In genomic region chr5:40410939-40411635, GRCh38 we compare ENCODE assay signal across 9 cellular contexts.
DNase-seq lines count a peak whose midpoint lies in the region; ATAC-seq, FAIRE-seq and TF ChIP-seq lines count a peak whose summit lies in the region.
"Had no signal": no experiment of that assay in that cellular context is flagged by ENCODE, and none has a peak within 500 bp of the region (broad histone marks: within the 10 kb centered on the region; RNA-seq: fewer than 3 reads in every experiment).

No MANE protein-coding gene starts in this region.

- ATAC-seq in GM21576 (IDR thresholded peaks at IDR 0.05; ENCODE audit: unreplicated experiment), result no peak
- no peak for ATAC-seq in HG02884 (IDR thresholded peaks at IDR 0.05; ENCODE audit: unreplicated experiment)
- ATAC-seq in GM18909 (IDR thresholded peaks at IDR 0.05; ENCODE audit: poor library complexity, unreplicated experiment), result no peak

- no TSS peak for BruUV-seq in A673 (replicated peaks; lab: Mats Ljungman, UMichigan)
- BruUV-seq in OCI-LY7 (replicated peaks; lab: Mats Ljungman, UMichigan), result no TSS peak

- H4K20me1 ChIP-seq in astrocyte (ENCODE audit: insufficient read depth, low read length) (no peaks in the 10 kb centered on the region), OCI-LY7 (ENCODE audit: insufficient read depth, low read length) (no peaks in the 10 kb centered on the region)

- H3K14ac ChIP-seq in mesenchymal stem cell (ENCODE audit: low read length in 2 of 2), result no peak overlapping the region

- peak overlapping the region; percentile 33 to 59 for H2BK12ac ChIP-seq in mesenchymal stem cell (ENCODE audit: low read length in 2 of 2)

- peak overlapping the region; percentile 41 to 90 for H3K18ac ChIP-seq in mesenchymal stem cell (ENCODE audit: low read depth in 1 of 2, low read length in 2 of 2)

- H2AK5ac ChIP-seq in mesenchymal stem cell (ENCODE audit: low read length, severe bottlenecking), result no peak overlapping the region

- peaks cover 17% of the 10 kb centered on the region for H3K4me1 Mint-ChIP-seq in astrocyte (ENCODE audit: low read depth, unreplicated experiment)

- peak overlapping the region; percentile 14 for H3K27ac ChIP-seq in A673 (ENCODE audit: low read depth, low read length, poor library complexity, severe bottlenecking)
- H3K27ac ChIP-seq in astrocyte (ENCODE audit: low read depth, low read length), result peak overlapping the region; percentile 74
- peak overlapping the region; percentile 21 for H3K27ac ChIP-seq in mesenchymal stem cell (ENCODE audit: low read length, poor library complexity, severe bottlenecking)
- H3K27ac ChIP-seq in OCI-LY7 (ENCODE audit: low read depth, low read length, poor library complexity, severe bottlenecking), result no peak overlapping the region

- FAIRE-seq in astrocyte (lab: Jason Lieb, UNC), result no peak
- FAIRE-seq: G401.6 had no signal

- H3K79me1 ChIP-seq in mesenchymal stem cell (replicated peaks; ENCODE audit: low read length, poor library complexity, severe bottlenecking), result no peaks in the 10 kb centered on the region

- intact Hi-C loops in A673 (cut with micrococcal nuclease; ENCODE audit: unreplicated experiment), result no loop called here
- intact Hi-C loops in OCI-LY7 (cut with micrococcal nuclease; ENCODE audit: unreplicated experiment), result no loop called here

- peak overlapping the region; percentile 3 to 24 for H3K4ac ChIP-seq in mesenchymal stem cell (ENCODE audit: low read depth in 1 of 2, low read length in 2 of 2)

- POLR2A ChIA-PET in A673 (lab: Charles Lee; ENCODE audit: low non-redundant PET) (no interaction called here), OCI-LY7 (lab: Charles Lee) (interaction anchor here (0.6 to 1.1 kb wide), 2 partner anchors 19 to 195 kb away, joined by 3 read pairs; no protein-coding TSS in a partner anchor)

- peak overlapping the region; percentile 71 for H2BK120ac ChIP-seq in mesenchymal stem cell (ENCODE audit: low read depth, low read length)

- H3K4me2 ChIP-seq in astrocyte (ENCODE audit: low read length) (peak overlapping the region; percentile 54), mesenchymal stem cell (ENCODE audit: low read length, poor library complexity, severe bottlenecking) (no peak overlapping the region), OCI-LY7 (ENCODE audit: low read length) (no peak overlapping the region)

- H3K36me3 ChIP-seq in A673 (ENCODE audit: insufficient read depth, low read length, poor library complexity, severe bottlenecking) (no peaks in the 10 kb centered on the region), astrocyte (ENCODE audit: insufficient read depth, low read length) (no peaks in the 10 kb centered on the region), mesenchymal stem cell (ENCODE audit: control insufficient read depth in 1 of 2, insufficient read depth in 2 of 2, low read depth in 1 of 2, low read length in 2 of 2) (no peaks in the 10 kb centered on the region), OCI-LY7 (ENCODE audit: insufficient read depth, low read length) (no peaks in the 10 kb centered on the region)

- peak overlapping the region; percentile 77 for H4K8ac ChIP-seq in mesenchymal stem cell (ENCODE audit: low read length)

- H3K4me1 ChIP-seq in A673 (ENCODE audit: insufficient read depth, low read length, poor library complexity, severe bottlenecking) (peaks cover 18% of the 10 kb centered on the region), astrocyte (ENCODE audit: insufficient read depth, low read length) (peaks cover 17% of the 10 kb centered on the region), mesenchymal stem cell (ENCODE audit: control insufficient read depth, insufficient read depth, low read depth, low read length) (peaks cover 3% of the 10 kb centered on the region), OCI-LY7 (ENCODE audit: insufficient read depth, low read length, poor library complexity, severe bottlenecking) (peaks cover 5% of the 10 kb centered on the region)

- WGBS in mesenchymal stem cell, result 95% methylated on average over 2 of the region's 3 CpGs

- no peak overlapping the region for H3K4me3 ChIP-seq in A673 (ENCODE audit: low read depth, low read length, poor library complexity, severe bottlenecking)
- no peak overlapping the region for H3K4me3 ChIP-seq in astrocyte (ENCODE audit: insufficient read depth, low read depth, low read length)
- no peak overlapping the region for H3K4me3 ChIP-seq in mesenchymal stem cell (ENCODE audit: insufficient read depth in 1 of 2, low read depth in 1 of 2, low read length in 2 of 2)
- no peak overlapping the region for H3K4me3 ChIP-seq in OCI-LY7 (ENCODE audit: low read depth, low read length, poor library complexity, severe bottlenecking)

- no peak overlapping the region for H3K4me3 Mint-ChIP-seq in astrocyte (ENCODE audit: unreplicated experiment)

- H3K79me2 ChIP-seq in astrocyte (ENCODE audit: insufficient read depth, low read length) (no peaks in the 10 kb centered on the region), OCI-LY7 (ENCODE audit: insufficient read depth, low read depth, low read length) (no peaks in the 10 kb centered on the region)

- H3K9ac ChIP-seq in astrocyte (ENCODE audit: low read length), result peak overlapping the region; percentile 23
- peak overlapping the region; percentile 11 for H3K9ac ChIP-seq in mesenchymal stem cell (ENCODE audit: low read length)

- no peaks in the 10 kb centered on the region for H3K9me3 Mint-ChIP-seq in astrocyte (ENCODE audit: unreplicated experiment)

- peak overlapping the region; percentile 80 for H3K27ac Mint-ChIP-seq in astrocyte (ENCODE audit: unreplicated experiment)

- H4K91ac ChIP-seq in mesenchymal stem cell (ENCODE audit: low read length), result peak overlapping the region; percentile 19

- H3K27me3 ChIP-seq in A673 (replicated peaks; ENCODE audit: insufficient read depth, low read depth, low read length, poor library complexity) (no peaks in the 10 kb centered on the region), astrocyte (ENCODE audit: insufficient read depth, low read length) (no peaks in the 10 kb centered on the region), mesenchymal stem cell (ENCODE audit: control insufficient read depth in 1 of 2, insufficient read depth in 1 of 2, low read length in 2 of 2) (no peaks in the 10 kb centered on the region)

- CTCF ChIA-PET in A673 (lab: Charles Lee), result interaction anchor here (0.6 kb wide), 1 partner anchor 111 kb away, joined by 3 read pairs; no protein-coding TSS in a partner anchor
- CTCF ChIA-PET in OCI-LY7 (lab: Charles Lee; ENCODE audit: unreplicated experiment), result no interaction called here

- no peaks in the 10 kb centered on the region for H3K9me2 ChIP-seq in OCI-LY7 (ENCODE audit: insufficient read depth, low read length)

- no peak overlapping the region for H2BK15ac ChIP-seq in mesenchymal stem cell (ENCODE audit: low read depth, poor library complexity, severe bottlenecking)

- no peak for TF ChIP-seq CTCF in A673 (conservative IDR thresholded peaks at IDR 0.05; ENCODE audit: low read depth, low read length)
- no peak for TF ChIP-seq CTCF in astrocyte (IDR thresholded peaks at IDR 0.05; ENCODE audit: insufficient read depth, low read depth, low read length)
- TF ChIP-seq CTCF in OCI-LY7 (conservative IDR thresholded peaks at IDR 0.05; ENCODE audit: low read length), result no peak

- DNase-seq in A673 (ENCODE audit: low spot score) (peak; percentile 48), Kasumi-1 (lab: John Stamatoyannopoulos, UW) (peak; percentile 53 to 76), astrocyte (ENCODE audit: low read depth) (peak; percentile 22), mesenchymal stem cell (peak; percentile 70), OCI-LY7 (ENCODE audit: low spot score) (no peak)

- no peak overlapping the region for H3K23ac ChIP-seq in mesenchymal stem cell (ENCODE audit: low read length in 2 of 2)

- no peaks in the 10 kb centered on the region for H3K9me3 ChIP-seq in A673 (ENCODE audit: low read depth, low read length, poor library complexity, severe bottlenecking)
- H3K9me3 ChIP-seq in astrocyte (ENCODE audit: insufficient read depth, low read depth, low read length), result no peaks in the 10 kb centered on the region
- H3K9me3 ChIP-seq in mesenchymal stem cell (ENCODE audit: control insufficient read depth, low read length), result no peaks in the 10 kb centered on the region
- H3K9me3 ChIP-seq in OCI-LY7 (ENCODE audit: low read length), result no peaks in the 10 kb centered on the region

- H3K27me3 Mint-ChIP-seq in astrocyte (ENCODE audit: low read depth, unreplicated experiment), result no peaks in the 10 kb centered on the region

- H2BK5ac ChIP-seq in mesenchymal stem cell (ENCODE audit: low read depth, low read length, poor library complexity, severe bottlenecking), result no peak overlapping the region

- H3K36me3 Mint-ChIP-seq in astrocyte (ENCODE audit: low read depth, unreplicated experiment), result no peaks in the 10 kb centered on the region

- H2AFZ ChIP-seq in astrocyte (ENCODE audit: low read depth, low read length) (no peak overlapping the region), mesenchymal stem cell (ENCODE audit: low read depth, low read length) (no peak overlapping the region), OCI-LY7 (ENCODE audit: low read length) (no peak overlapping the region)
